ENCODE assay signal across 11 cellular contexts in genomic region chr2:153946036-153946435, GRCh38.
"Had no signal": no experiment of that assay in that cellular context is flagged by ENCODE, and none has a peak within 500 bp of the region (broad histone marks: within the 10 kb centered on the region; RNA-seq: fewer than 3 reads in every experiment).

No MANE protein-coding gene starts in this region.

- H3K4me2 ChIP-seq: GM23338 had no signal

- H3K4me1 ChIP-seq: HAP-1 had no signal

- H3K4me3 ChIP-seq: GM23248, GM23338, HAP-1 had no signal

- H3K9ac ChIP-seq: GM23248 had no signal

- H2AFZ ChIP-seq: GM23248, GM23338 had no signal

- ATAC-seq: GM23338, HCT116 had no signal

- DNase-seq: GM23248, GOT3, H7, H9, HCEC 1CT, HFFc6 had no signal

- H3K27ac ChIP-seq: GM23248 had no signal

- H3K9me3 ChIP-seq: HAP-1 had no signal

- FAIRE-seq: H1, H54 had no signal

- H3K36me3 ChIP-seq: HAP-1 had no signal
